ENCODE assay signal across 8 cellular contexts in the genomic region with DNA sequence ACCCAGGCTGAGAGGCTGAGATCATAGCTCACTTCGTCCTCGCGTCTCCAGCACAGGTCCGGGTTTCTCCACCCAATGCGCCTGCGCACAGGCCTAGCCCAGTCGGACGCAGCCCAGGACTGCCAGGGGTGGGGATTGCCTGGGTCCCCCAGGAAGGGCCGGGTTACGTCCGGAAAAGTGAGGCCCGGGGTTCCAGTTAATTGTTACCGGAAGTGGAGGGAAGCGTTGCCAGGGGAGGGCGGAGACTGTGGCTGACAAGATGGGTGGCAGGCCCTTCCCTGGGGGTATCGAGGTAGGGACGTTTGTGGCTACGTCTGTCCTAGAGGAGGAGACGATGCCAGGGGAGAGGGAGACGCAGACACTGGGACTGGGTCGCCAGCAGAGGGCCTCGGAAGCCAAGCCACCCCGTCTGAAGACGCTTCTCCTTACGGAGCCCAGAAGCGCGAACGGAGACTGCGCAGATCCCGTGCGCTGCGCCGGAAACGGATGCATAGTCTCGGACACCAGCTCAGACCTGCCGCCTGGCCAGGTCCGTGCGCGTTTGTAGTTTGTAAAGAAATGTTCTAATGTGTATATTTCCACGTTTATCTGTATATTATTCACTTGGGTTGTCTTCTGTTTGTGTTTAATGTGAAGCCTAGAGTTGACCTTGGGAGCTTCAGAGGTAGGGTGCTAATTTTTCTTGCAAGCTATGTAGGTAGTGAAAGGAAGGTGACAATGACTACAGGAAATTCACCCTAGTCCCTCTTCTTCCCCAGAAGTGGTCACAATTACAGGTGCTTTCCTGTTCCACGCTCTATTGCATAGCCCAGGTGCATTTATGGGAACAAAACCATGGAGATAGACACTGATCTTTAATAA. TPM values are rescaled to one million over a fixed set of nuclear protein-coding genes. Genes with fewer than 3 reads are reported as not detected.
DNase-seq lines count a peak whose midpoint lies in the region; ATAC-seq and TF ChIP-seq lines count a peak whose summit lies in the region.

No MANE protein-coding gene starts in this region.

- peaks cover 34% of the 10 kb centered on the region for H3K4me1 Mint-ChIP-seq in T-helper 17 cell

- WGBS in aorta, 2 donors, result 1% methylated on average over 40 to 41 of the region's 41 CpGs

- no peaks in the 10 kb centered on the region for H3K36me3 Mint-ChIP-seq in T-helper 17 cell (ENCODE audit: low read depth)

- peak; percentile 81 for DNase-seq in NCI-H1436 treated with DMSO at 0.1 percent for 48 hours (lab: John Stamatoyannopoulos, UW)
- peak; percentile 71 to 78 (median 74) for DNase-seq in T-helper 17 cell
- peak; percentile 86 for DNase-seq in hepatic stellate cell (ENCODE audit: low spot score)
- DNase-seq in aorta, result peak; percentile 96 to 97

- H3K4me1 ChIP-seq in rectal smooth muscle tissue (ENCODE audit: control insufficient read depth, insufficient read depth, low read length) (peaks cover 9% of the 10 kb centered on the region), aorta (ENCODE audit: control insufficient read depth in 1 of 2, insufficient read depth in 2 of 2, low read length in 2 of 2) (no peaks in the 10 kb centered on the region)

- H3K27me3 Mint-ChIP-seq in T-helper 17 cell, result no peaks in the 10 kb centered on the region

- intact Hi-C loops in aorta (cut with DNase I), result loop anchor here in 1 of 2 donors (10.0 kb wide), 1 partner anchor 565 kb away; the partner anchor contains the start of gene SELENON

- H3K4me3 ChIP-seq in GM12875 (ENCODE audit: low read depth, low read length) (peak overlapping the region; percentile 60), rectal smooth muscle tissue (ENCODE audit: low read length) (peak overlapping the region; percentile 82), aorta (ENCODE audit: low read length in 2 of 2) (peak overlapping the region; percentile 8 to 10)

- peak overlapping the region; percentile 96 for H3K27ac Mint-ChIP-seq in T-helper 17 cell

- ATAC-seq in HG02840 (IDR thresholded peaks at IDR 0.05; ENCODE audit: low FRiP score, unreplicated experiment) (peak; percentile 77), T-helper 17 cell (peak; percentile 84), aorta (ENCODE audit: low FRiP score) (peak; percentile 94)

- H3K9me3 ChIP-seq in T-helper 17 cell (ENCODE audit: control insufficient read depth, low read length, poor library complexity, severe bottlenecking) (no peaks in the 10 kb centered on the region), aorta (ENCODE audit: control insufficient read depth, low read length) (no peaks in the 10 kb centered on the region)

- H3K4me3 Mint-ChIP-seq in T-helper 17 cell, result peak overlapping the region; percentile 92

- H3K9ac ChIP-seq in rectal smooth muscle tissue (ENCODE audit: low read length), result peak overlapping the region; percentile 61

- H3K27ac ChIP-seq in angular gyrus (ENCODE audit: low read depth, low read length), result peak overlapping the region; percentile 91
- peak overlapping the region; percentile 94 for H3K27ac ChIP-seq in rectal smooth muscle tissue (ENCODE audit: low read depth, low read length)
- H3K27ac ChIP-seq in aorta (ENCODE audit: low read depth in 1 of 2, low read length in 2 of 2), result peak overlapping the region in 1 of 2 donors; percentile 81

- peak; percentile 76 for TF ChIP-seq CTCF in GM12875 (IDR thresholded peaks at IDR 0.05; ENCODE audit: borderline replicate concordance, insufficient read depth, low read depth, low read length)

- H3K36me3 ChIP-seq in rectal smooth muscle tissue (ENCODE audit: control insufficient read depth, insufficient read depth, low read length), result peaks cover 9% of the 10 kb centered on the region
- H3K36me3 ChIP-seq in aorta (ENCODE audit: control insufficient read depth in 1 of 2, insufficient read depth in 2 of 2, low read length in 1 of 2), result peaks cover 0 to 2% of the 10 kb centered on the region in 2 donors

- H3K27me3 ChIP-seq in rectal smooth muscle tissue (ENCODE audit: control insufficient read depth, insufficient read depth, low read length) (no peaks in the 10 kb centered on the region), aorta (ENCODE audit: control insufficient read depth in 1 of 2, insufficient read depth in 2 of 2, low read length in 1 of 2) (no peaks in the 10 kb centered on the region)

RNA-seq across cellular contexts. Expression of gene RSRP1, which starts 7.3 kb away (rescaled TPM):
- total RNA-seq in T-helper 17 cell (100 to 1,000 TPM; 483 to 509 TPM), aorta (100 to 1,000 TPM; 103 to 172 TPM)
- polyA plus RNA-seq in aorta, result 100 to 1,000 TPM in 1 of 2 donors, 10 to 100 TPM in 1; 60.1 to 217 TPM

RNA-seq across cellular contexts. Expression of gene SYF2, which starts 7.6 kb away (rescaled TPM):
- total RNA-seq in T-helper 17 cell (10 to 100 TPM; 61.5 to 80.6 TPM), aorta (10 to 100 TPM; 43.0 to 46.1 TPM)
- polyA plus RNA-seq in aorta, result 100 to 1,000 TPM; 103 to 142 TPM

RNA-seq across cellular contexts. Expression of gene RHD, which starts 32.4 kb away (rescaled TPM):
- total RNA-seq in T-helper 17 cell, result 1 to 10 TPM in 1 of 2 donors, under 1 TPM in 1; 0.20 to 5.0 TPM
- total RNA-seq in aorta, result not detected
- polyA plus RNA-seq in aorta, result not detected

Comparison
In these comparisons a context has a peak if more than half of its experiments do, and no peak if none do; other contexts are left out.
1. H3K4me3 ChIP-seq: peak in every context shown above with its lines; median percentile 82 in rectal smooth muscle tissue; 60 in GM12875; 9 in aorta.